In genomic region chr10:44995581-44995913, GRCh38 we compare ENCODE assay signal across 13 cellular contexts. TPM values are rescaled to one million over a fixed set of nuclear protein-coding genes. Genes with fewer than 3 reads are reported as not detected.
DNase-seq lines count a peak whose midpoint lies in the region; ATAC-seq and TF ChIP-seq lines count a peak whose summit lies in the region.
"Had no signal": no experiment of that assay in that cellular context is flagged by ENCODE, and none has a peak within 500 bp of the region (broad histone marks: within the 10 kb centered on the region; RNA-seq: fewer than 3 reads in every experiment).

No MANE protein-coding gene starts in this region.

- no peak overlapping the region for H3K4me3 ChIP-seq in heart left ventricle
- H3K4me3 ChIP-seq in coronary artery, result no peak overlapping the region
- H3K4me3 ChIP-seq in osteoblast (ENCODE audit: insufficient read depth, low read length), result no peak overlapping the region
- no peak overlapping the region for H3K4me3 ChIP-seq in uterus

- no peak overlapping the region for H2BK20ac ChIP-seq in H9 (ENCODE audit: low read depth, low read length, poor library complexity, severe bottlenecking)

- no peaks in the 10 kb centered on the region for H3K23me2 ChIP-seq in H9 (ENCODE audit: insufficient read length, low read depth, low read length, poor library complexity, severe bottlenecking)

- intact Hi-C loops in heart left ventricle (cut with DNase I) (loop anchor here in 1 of 10 donors (10.0 kb wide), 2 partner anchors 1029 to 1321 kb away; no protein-coding TSS in a partner anchor), Right ventricle myocardium superior (cut with DNase I) (no loop called here), uterus (cut with DNase I; ENCODE audit: low total_unique reads) (no loop called here)

- H4K20me1 ChIP-seq in osteoblast (ENCODE audit: insufficient read depth, low read length), result no peaks in the 10 kb centered on the region
- no peaks in the 10 kb centered on the region for H4K20me1 ChIP-seq in H9 (ENCODE audit: control insufficient read depth, insufficient read depth, insufficient read length)

- H3K18ac ChIP-seq in H9 (ENCODE audit: insufficient read length, low read depth, low read length), result no peak overlapping the region

- no peak overlapping the region for H3K23ac ChIP-seq in H9 (ENCODE audit: insufficient read length, low read depth, low read length)

- no peak for DNase-seq in heart left ventricle
- DNase-seq in Right ventricle myocardium superior, result no peak
- DNase-seq in coronary artery (ENCODE audit: low spot score), result peak; percentile 52
- no peak for DNase-seq in osteoblast (ENCODE audit: insufficient read length, low spot score, missing footprints)
- DNase-seq in uterus, result no peak
- DNase-seq in H9, result no peak
- DNase-seq: BE2C; cerebellar nuclear complex; nephron progenitor cell; stimulated activated CD4-positive, alpha-beta T cell treated with anti-CD3 and anti-CD28 coated beads, Interleukin-4, amount 100 ng/mL, for 24 hours had no signal

- no peaks in the 10 kb centered on the region for H3K79me1 ChIP-seq in H9 (ENCODE audit: insufficient read depth, low read depth, low read length, poor library complexity, severe bottlenecking)

- no peak overlapping the region for H2BK12ac ChIP-seq in H9 (ENCODE audit: insufficient read length, low read depth, low read length)

- H3K9me3 Mint-ChIP-seq in H9, result peaks cover 0 to 9% of the 10 kb centered on the region in 2 experiments; a peak in 3 of 5 replicates

- no peak overlapping the region for H2BK120ac ChIP-seq in H9 (ENCODE audit: low read depth, low read length, poor library complexity, severe bottlenecking)

- no peaks in the 10 kb centered on the region for H3K79me2 ChIP-seq in osteoblast (ENCODE audit: insufficient read depth, low read length)
- no peaks in the 10 kb centered on the region for H3K79me2 ChIP-seq in H9 (ENCODE audit: insufficient read depth, low read length)

- H3K14ac ChIP-seq in H9 (ENCODE audit: insufficient read depth, low read length), result no peak overlapping the region

- H3K27me3 Mint-ChIP-seq in H9 (ENCODE audit: low read depth), result peaks cover 11% of the 10 kb centered on the region

- ATAC-seq in heart left ventricle (no peak), Right ventricle myocardium superior (ENCODE audit: poor library complexity) (no peak), HG03521 (IDR thresholded peaks at IDR 0.05; ENCODE audit: unreplicated experiment) (no peak), GM19467 (IDR thresholded peaks at IDR 0.05; ENCODE audit: unreplicated experiment) (no peak)

- no peak overlapping the region for H2BK15ac ChIP-seq in H9 (ENCODE audit: low read depth, low read length)

- H4K5ac ChIP-seq in H9 (ENCODE audit: insufficient read length, low read depth, low read length), result no peak overlapping the region

- H2AK5ac ChIP-seq in H9 (ENCODE audit: insufficient read length, low read length), result no peak overlapping the region

- H3K9ac ChIP-seq in H9 (ENCODE audit: extremely low read depth, insufficient read length, low read length), result no peak overlapping the region

- H4K91ac ChIP-seq in H9 (ENCODE audit: insufficient read length, low read depth, low read length), result no peak overlapping the region

- TF ChIP-seq CTCF in heart left ventricle (IDR thresholded peaks at IDR 0.05), result no peak
- no peak for TF ChIP-seq CTCF in coronary artery (IDR thresholded peaks at IDR 0.05)
- TF ChIP-seq CTCF in osteoblast (IDR thresholded peaks at IDR 0.05; ENCODE audit: extremely low read depth, low read depth, low read length), result no peak
- TF ChIP-seq CTCF in uterus (IDR thresholded peaks at IDR 0.05), result no peak
- TF ChIP-seq CTCF in H9 (conservative IDR thresholded peaks at IDR 0.05), result no peak

- no peak overlapping the region for H3T11ph ChIP-seq in H9 (ENCODE audit: low read length)

- no peak overlapping the region for H2BK5ac ChIP-seq in H9 (ENCODE audit: insufficient read length, low read length)

- H3K9me3 ChIP-seq in heart left ventricle, result no peaks in the 10 kb centered on the region
- H3K9me3 ChIP-seq in osteoblast (ENCODE audit: low read depth, low read length), result no peaks in the 10 kb centered on the region
- no peaks in the 10 kb centered on the region for H3K9me3 ChIP-seq in uterus
- no peaks in the 10 kb centered on the region for H3K9me3 ChIP-seq in H9 (ENCODE audit: control insufficient read depth, low read depth, low read length)
- H3K9me3 ChIP-seq: BE2C had no signal

- no peak overlapping the region for H3K27ac Mint-ChIP-seq in H9
- H3K27ac Mint-ChIP-seq: nephron progenitor cell had no signal

- no peak overlapping the region for H3K56ac ChIP-seq in H9 (ENCODE audit: insufficient read length, low read depth, low read length)

- H3K36me3 ChIP-seq in heart left ventricle, result peaks cover 0 to 44% (median 30%) of the 10 kb centered on the region in 9 donors
- H3K36me3 ChIP-seq in osteoblast (ENCODE audit: insufficient read depth, low read length), result no peaks in the 10 kb centered on the region
- H3K36me3 ChIP-seq in uterus, result no peaks in the 10 kb centered on the region
- H3K36me3 ChIP-seq: BE2C had no signal

- H3K27ac ChIP-seq in heart left ventricle, result peak overlapping the region; percentile 80 to 98 (median 95)
- peak overlapping the region; percentile 81 to 98 for H3K27ac ChIP-seq in coronary artery
- H3K27ac ChIP-seq in osteoblast (ENCODE audit: low read depth, low read length), result peak overlapping the region; percentile 78
- H3K27ac ChIP-seq in uterus, result peak overlapping the region; percentile 92 to 94
- no peak overlapping the region for H3K27ac ChIP-seq in H9 (ENCODE audit: insufficient read length, low read depth, low read length)

- 20 to 29% (median 26%) methylated on average over 4 of the region's 4 CpGs for WGBS in heart left ventricle, 4 donors
- no CpG with 5 or more reads among the region's 4 CpGs for WGBS in H9 (ENCODE audit: extremely low coverage, insufficient read length, low lambda C conversion rate)

- peaks cover 3 to 25% (median 5%) of the 10 kb centered on the region in 3 experiments; a peak in 5 of 7 replicates for H3K36me3 Mint-ChIP-seq in H9 (ENCODE audit: insufficient read depth in 1 of 3, low read depth in 3 of 3)

- no peak overlapping the region for H4K8ac ChIP-seq in H9 (replicated peaks; ENCODE audit: insufficient read length, low read depth, low read length)

- H3K4me1 ChIP-seq in heart left ventricle, result peaks cover 16 to 98% (median 88%) of the 10 kb centered on the region in 12 donors
- peaks cover 51% of the 10 kb centered on the region for H3K4me1 ChIP-seq in osteoblast (ENCODE audit: insufficient read depth, low read length)
- peaks cover 14 to 16% of the 10 kb centered on the region in 2 donors for H3K4me1 ChIP-seq in uterus
- H3K4me1 ChIP-seq in H9 (ENCODE audit: insufficient read depth, low read length), result no peaks in the 10 kb centered on the region; the same call in none of the 2 replicates

- no peaks in the 10 kb centered on the region for H3K27me3 ChIP-seq in heart left ventricle
- H3K27me3 ChIP-seq in osteoblast (ENCODE audit: insufficient read depth, low read length), result no peaks in the 10 kb centered on the region
- no peaks in the 10 kb centered on the region for H3K27me3 ChIP-seq in uterus
- H3K27me3 ChIP-seq in H9 (ENCODE audit: insufficient read depth, low read length), result no peaks in the 10 kb centered on the region
- H3K27me3 ChIP-seq: BE2C had no signal

- H3K4ac ChIP-seq in H9 (ENCODE audit: low read depth, low read length), result no peak overlapping the region

- H3K4me1 Mint-ChIP-seq in H9, result peaks cover 55 to 59% of the 10 kb centered on the region in 2 experiments

- H3K4me2 ChIP-seq in osteoblast (ENCODE audit: insufficient read depth, low read length) (no peak overlapping the region), H9 (ENCODE audit: insufficient read depth, insufficient read length, low read length) (no peak overlapping the region)

- H3K4me3 Mint-ChIP-seq in H9, result no peak overlapping the region
- H3K4me3 Mint-ChIP-seq: IgD-negative memory B cell, nephron progenitor cell had no signal

- TF ChIP-seq POLR2A in heart left ventricle (IDR thresholded peaks at IDR 0.05), result no peak
- no peak for TF ChIP-seq POLR2A in uterus (IDR thresholded peaks at IDR 0.05)

- H2AFZ ChIP-seq in osteoblast (ENCODE audit: low read length), result peak overlapping the region; percentile 81
- no peak overlapping the region for H2AFZ ChIP-seq in H9 (ENCODE audit: low read length)

RNA-seq across cellular contexts. Expression of gene ZNF22, which starts 5.2 kb away (rescaled TPM):
- total RNA-seq in heart left ventricle (10 to 100 TPM; 12.7 to 16.8 (median 14.6) TPM), Right ventricle myocardium superior (11.4 TPM), osteoblast (13.8 and 14.4 TPM in 2 replicates), uterus (10 to 100 TPM; 20.7 to 78.1 (median 34.6) TPM), H9 (2021) (36.9 and 37.6 TPM in 2 replicates)
- polyA plus RNA-seq in heart left ventricle, result 10 to 100 TPM; 12.6 to 17.5 TPM

RNA-seq across cellular contexts. Expression of gene DEPP1, which starts 16.9 kb away (rescaled TPM):
- total RNA-seq in heart left ventricle, result 10 to 100 TPM; 11.0 to 76.5 (median 22.7) TPM
- polyA plus RNA-seq in heart left ventricle, result 10 to 100 TPM; 19.1 to 37.9 TPM
- 35.1 TPM for total RNA-seq in Right ventricle myocardium superior
- 43.6 and 87.6 TPM in 2 replicates for total RNA-seq in osteoblast
- total RNA-seq in uterus, result 100 to 1,000 TPM in 1 of 4 donors, 10 to 100 TPM in 2, 1 to 10 TPM in 1; 8.2 to 266 (median 52.8) TPM
- total RNA-seq in H9 (2021), result 1.7 and 2.4 TPM in 2 replicates
- polyA plus RNA-seq: IgD-negative memory B cell had no signal

RNA-seq across cellular contexts. Expression of gene RASSF4, which starts 35.9 kb away (rescaled TPM):
- 100 to 1,000 TPM in 4 of 9 donors, 10 to 100 TPM in 5; 64.4 to 125 (median 89.5) TPM for total RNA-seq in heart left ventricle
- polyA plus RNA-seq in heart left ventricle, result 10 to 100 TPM; 48.3 to 66.2 TPM
- total RNA-seq in Right ventricle myocardium superior, result 87.5 TPM
- total RNA-seq in osteoblast, result 2.9 and 4.0 TPM in 2 replicates
- total RNA-seq in uterus, result 10 to 100 TPM in 1 of 4 donors, 1 to 10 TPM in 3; 6.1 to 26.5 (median 8.2) TPM
- 11.3 and 11.5 TPM in 2 replicates for total RNA-seq in H9 (2021)
